In the genomic region with DNA sequence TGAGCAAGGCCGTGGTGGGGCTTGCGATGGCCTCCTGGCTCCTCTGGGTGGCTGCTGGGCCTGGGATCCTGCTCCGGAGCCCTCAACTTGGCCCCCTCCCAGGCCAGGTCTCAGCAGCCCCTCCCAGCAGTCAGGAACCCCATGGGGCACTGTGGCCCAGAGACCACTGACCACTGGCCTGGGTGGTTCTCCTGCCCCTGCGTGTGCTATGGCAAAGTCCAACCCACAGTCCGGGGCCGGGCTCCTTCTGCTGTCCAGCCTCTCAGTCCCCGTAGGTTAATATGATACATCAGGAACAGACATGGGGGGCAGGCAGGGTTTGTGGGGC, we compare ENCODE assay signal across 24 cellular contexts.
DNase-seq lines count a peak whose midpoint lies in the region; ATAC-seq and TF ChIP-seq lines count a peak whose summit lies in the region.
"Had no signal": no experiment of that assay in that cellular context is flagged by ENCODE, and none has a peak within 500 bp of the region (broad histone marks: within the 10 kb centered on the region; RNA-seq: fewer than 3 reads in every experiment).

No MANE protein-coding gene starts in this region.

- no peak overlapping the region for H3K4me3 ChIP-seq in lower lobe of right lung
- H3K4me3 ChIP-seq: GM23248 had no signal

- H3K4me3 Mint-ChIP-seq in WTC11, result no peak overlapping the region

- no peaks in the 10 kb centered on the region for H3K9me3 Mint-ChIP-seq in WTC11

- peak; percentile 22 for DNase-seq in Right ventricle myocardium inferior (ENCODE audit: missing footprints)
- no peak for DNase-seq in left ventricle myocardium superior
- no peak for DNase-seq in WTC11 (ENCODE audit: low spot score)
- peak; percentile 40 for DNase-seq in lower lobe of right lung
- DNase-seq in activated CD4-positive, CD25-positive, alpha-beta regulatory T cell (lab: John Stamatoyannopoulos, UW), result no peak
- no peak for DNase-seq in posterior vena cava (ENCODE audit: low spot score)
- DNase-seq: 8988T, ACHN, Calu3, DMS79 treated with DMSO at 0.1 percent for 48 hours, GF-D8, GM23248, HCEC 1CT, NCI-H1092, NCI-H1436, NCI-H187, NCI-H2081 treated with DMSO at 0.1 percent for 48 hours, NCI-H2171, NCI-H226, NCI-H510A treated with DMSO at 0.1 percent for 48 hours, PC-3, SHP77 had no signal

- no peaks in the 10 kb centered on the region for H3K36me3 ChIP-seq in lower lobe of right lung

- ATAC-seq in Right ventricle myocardium inferior (no peak), left ventricle myocardium superior (no peak), WTC11 (no peak), lower lobe of right lung (no peak), HG03196 (IDR thresholded peaks at IDR 0.05; ENCODE audit: unreplicated experiment) (no peak), GM21786 (IDR thresholded peaks at IDR 0.05; ENCODE audit: unreplicated experiment) (no peak)
- ATAC-seq: PC-3 had no signal

- POLR2A ChIA-PET in WTC11 (lab: Charles Lee), result no interaction called here

- no peaks in the 10 kb centered on the region for H3K4me1 ChIP-seq in lower lobe of right lung

- H3K27ac ChIP-seq in lower lobe of right lung, result no peak overlapping the region
- H3K27ac ChIP-seq: GM23248 had no signal

- CTCF ChIA-PET in WTC11 (lab: Charles Lee), result interaction anchor here (1.2 to 1.5 kb wide), 2 partner anchors 76 to 158 kb away, joined by 3 to 6 read pairs; no protein-coding TSS in a partner anchor

- intact Hi-C loops in Right ventricle myocardium inferior (cut with DNase I), result no loop called here
- intact Hi-C loops in left ventricle myocardium superior (cut with micrococcal nuclease), result no loop called here
- intact Hi-C loops in lower lobe of right lung (cut with DNase I), result no loop called here
- intact Hi-C loops in posterior vena cava (cut with DNase I), result no loop called here

- peaks cover 9% of the 10 kb centered on the region for H3K27me3 ChIP-seq in lower lobe of right lung (ENCODE audit: low read depth)

- H3K36me3 Mint-ChIP-seq in WTC11, result no peaks in the 10 kb centered on the region

- peaks cover 58% of the 10 kb centered on the region for H3K4me1 Mint-ChIP-seq in WTC11

- TF ChIP-seq CTCF in WTC11 (IDR thresholded peaks at IDR 0.05), result no peak
- TF ChIP-seq CTCF in lower lobe of right lung (IDR thresholded peaks at IDR 0.05), result no peak

- H3K27me3 Mint-ChIP-seq in WTC11 (ENCODE audit: low read depth), result no peaks in the 10 kb centered on the region

- no peaks in the 10 kb centered on the region for H3K9me3 ChIP-seq in lower lobe of right lung

- H3K27ac Mint-ChIP-seq in WTC11, result no peak overlapping the region

TF ChIP-seq in WTC11, 78 proteins besides CTCF, POLR2A, EP300 and RAD21:
- TF ChIP-seq PREB (CRISPR knock-in tag; IDR thresholded peaks at IDR 0.05; ENCODE audit: borderline replicate concordance) (no peak), RELA (CRISPR knock-in tag; IDR thresholded peaks at IDR 0.05; ENCODE audit: borderline replicate concordance) (no peak), ZNF219 (CRISPR knock-in tag; IDR thresholded peaks at IDR 0.05; ENCODE audit: borderline replicate concordance) (no peak), NFATC4 (CRISPR knock-in tag; IDR thresholded peaks at IDR 0.05) (no peak), FOXP1 (CRISPR knock-in tag; IDR thresholded peaks at IDR 0.05; ENCODE audit: borderline replicate concordance) (0 out of 2 replicates have a peak, but pooled peaks have one; percentile 37), ZNF121 (CRISPR knock-in tag; IDR thresholded peaks at IDR 0.05) (no peak), HMGXB4 (CRISPR knock-in tag; IDR thresholded peaks at IDR 0.05) (no peak), CREB1 (CRISPR knock-in tag; IDR thresholded peaks at IDR 0.05) (no peak), PRDM15 (CRISPR knock-in tag; IDR thresholded peaks at IDR 0.05) (no peak)
- TF ChIP-seq, protein P1, sequence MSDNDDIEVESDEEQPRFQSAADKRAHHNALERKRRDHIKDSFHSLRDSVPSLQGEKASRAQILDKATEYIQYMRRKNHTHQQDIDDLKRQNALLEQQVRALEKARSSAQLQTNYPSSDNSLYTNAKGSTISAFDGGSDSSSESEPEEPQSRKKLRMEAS (CRISPR knock-in tag; IDR thresholded peaks at IDR 0.05), result 0 out of 2 replicates have a peak, but pooled peaks have one; percentile 16

Comparison
In these comparisons a context has a peak if more than half of its experiments do, and no peak if none do; other contexts are left out.
1. DNase-seq: peak in Right ventricle myocardium inferior (single experiment) and lower lobe of right lung (single experiment); none in left ventricle myocardium superior (single experiment), WTC11 (single experiment), activated CD4-positive, CD25-positive, alpha-beta regulatory T cell (0 of 4) and posterior vena cava (single experiment).